27 cellular contexts compared by ENCODE assay signal in the genomic region with DNA sequence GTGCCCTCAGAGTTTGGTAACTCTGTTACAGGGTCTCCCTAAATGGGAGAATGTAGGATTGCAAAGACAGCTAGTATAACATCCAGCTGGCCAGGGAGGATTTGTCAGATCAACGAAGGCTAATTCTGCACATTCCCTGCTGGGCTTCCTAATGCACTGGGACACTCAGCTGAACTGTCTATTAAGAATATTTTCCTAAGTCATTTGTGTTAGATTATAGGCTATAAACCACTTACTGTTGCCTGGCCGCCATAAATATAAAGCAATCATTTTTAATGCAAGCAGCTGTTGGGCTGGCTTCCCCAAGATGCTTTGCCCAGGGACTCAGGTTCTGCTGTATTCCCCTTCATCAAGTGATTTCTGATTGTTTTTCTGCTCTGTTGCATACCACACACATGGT. TPM values are rescaled to one million over a fixed set of nuclear protein-coding genes. Genes with fewer than 3 reads are reported as not detected.
"Had no signal": no experiment of that assay in that cellular context is flagged by ENCODE, and none has a peak within 500 bp of the region (broad histone marks: within the 10 kb centered on the region; RNA-seq: fewer than 3 reads in every experiment).

No MANE protein-coding gene starts in this region.

- H3K9me3 ChIP-seq: ascending aorta, body of pancreas had no signal

- H3K27ac ChIP-seq: ascending aorta, body of pancreas, KMS-11 had no signal

- H3K4me3 Mint-ChIP-seq: activated CD8-positive, alpha-beta T cell treated with anti-CD3 and anti-CD28 coated beads, Interleukin-2, amount 10 ng/mL, durations not matched to agents 7 days and 5 days; activated naive CD8-positive, alpha-beta T cell treated with anti-CD3 and anti-CD28 coated beads, Interleukin-2, amount 50 U/mL, for 24 hours; activated T-cell treated with anti-CD3 and anti-CD28 coated beads, Interleukin-2, amount 50 U/mL, for 24 hours; T-helper 17 cell; WTC11 had no signal

- H3K9me3 Mint-ChIP-seq: activated naive CD8-positive, alpha-beta T cell treated with anti-CD3 and anti-CD28 coated beads, Interleukin-2, amount 50 U/mL, for 24 hours; activated T-cell treated with anti-CD3 and anti-CD28 coated beads, Interleukin-2, amount 50 U/mL, for 24 hours; WTC11 had no signal

- H3K4me2 ChIP-seq: KMS-11 had no signal

- H3K4me1 Mint-ChIP-seq: activated naive CD8-positive, alpha-beta T cell treated with anti-CD3 and anti-CD28 coated beads, Interleukin-2, amount 50 U/mL, for 24 hours; T-helper 17 cell; WTC11 had no signal

- DNase-seq: activated CD4-positive, alpha-beta T cell treated with anti-CD3 and anti-CD28 coated beads for 48 hours; activated CD4-positive, alpha-beta T cell treated with anti-CD3 and anti-CD28 coated beads, Interleukin-2, amount 50 U/mL, for 4 hours; activated CD4-positive, CD25-positive, alpha-beta regulatory T cell treated with anti-CD3 and anti-CD28 coated beads, Interleukin-2, amount 50 U/mL, for 72 hours; activated CD8-positive, alpha-beta T cell treated with anti-CD3 and anti-CD28 coated beads, Interleukin-2, amount 10 ng/mL, durations not matched to agents 7 days and 5 days; activated effector memory CD4-positive, alpha-beta T cell treated with anti-CD3 and anti-CD28 coated beads, Interleukin-2, amount 50 U/mL, for 16 hours; activated naive CD4-positive, alpha-beta T cell treated with Interleukin-2 at 50 U/mL for 16 hours; activated naive CD8-positive, alpha-beta T cell treated with anti-CD3 and anti-CD28 coated beads, Interleukin-2, amount 50 U/mL, for 24 hours; activated T-cell treated with anti-CD3 and anti-CD28 coated beads, Interleukin-2, amount 50 U/mL, for 24 hours; amniotic stem cell; body of pancreas; central memory CD4-positive, alpha-beta T cell; NCI-H1092; NCI-H1436 treated with DMSO at 0.1 percent for 48 hours; NCI-H187; NCI-H2081 treated with DMSO at 0.1 percent for 48 hours; NCI-H510A treated with DMSO at 0.1 percent for 48 hours; NK-92 treated with Interleukin-12 subunit alpha and Interleukin-12 subunit beta, amount 100 ng/mL, for 24 hours; OCI-M1; RPMI8226; T-helper 17 cell; T-helper 9 cell had no signal

- H3K9ac ChIP-seq: KMS-11 had no signal

- H3K27me3 ChIP-seq: ascending aorta, body of pancreas had no signal

- H3K36me3 ChIP-seq: ascending aorta had no signal

- H3K4me3 ChIP-seq: ascending aorta, body of pancreas had no signal

- H3K36me3 Mint-ChIP-seq: activated naive CD4-positive, alpha-beta T cell treated with anti-CD3 and anti-CD28 coated beads, Interleukin-2, amount 50 U/mL, for 72 hours; WTC11 had no signal

- ATAC-seq: activated CD8-positive, alpha-beta T cell treated with anti-CD3 and anti-CD28 coated beads, Interleukin-2, amount 10 ng/mL, durations not matched to agents 7 days and 5 days; activated naive CD4-positive, alpha-beta T cell treated with anti-CD3 and anti-CD28 coated beads, Interleukin-2, amount 50 U/mL, for 72 hours; activated naive CD8-positive, alpha-beta T cell treated with anti-CD3 and anti-CD28 coated beads, Interleukin-2, amount 50 U/mL, for 24 hours; body of pancreas; Panc1; Right ventricle myocardium inferior; T-helper 17 cell; WTC11 had no signal

- H3K27ac Mint-ChIP-seq: activated CD8-positive, alpha-beta T cell treated with anti-CD3 and anti-CD28 coated beads, Interleukin-2, amount 10 ng/mL, durations not matched to agents 7 days and 5 days; activated naive CD4-positive, alpha-beta T cell treated with anti-CD3 and anti-CD28 coated beads, Interleukin-2, amount 50 U/mL, for 72 hours; activated naive CD8-positive, alpha-beta T cell treated with anti-CD3 and anti-CD28 coated beads, Interleukin-2, amount 50 U/mL, for 24 hours; activated T-cell treated with anti-CD3 and anti-CD28 coated beads, Interleukin-2, amount 50 U/mL, for 24 hours; T-helper 17 cell; WTC11 had no signal

RNA-seq across cellular contexts. Expression of a gene that starts 35.3 kb away (rescaled TPM):
- total RNA-seq: activated CD8-positive, alpha-beta T cell treated with anti-CD3 and anti-CD28 coated beads, Interleukin-2, amount 10 ng/mL, durations not matched to agents 7 days and 5 days; T-helper 17 cell had no signal
